1 cellular context compared by ENCODE assay signal in genomic region chr3:179455954-179456353, GRCh38.
TF ChIP-seq lines count a peak whose summit lies in the region.

No MANE protein-coding gene starts in this region.

TF ChIP-seq in IMR-90, 13 proteins besides CTCF, POLR2A, EP300 and RAD21 (continued from another document):
- TF ChIP-seq ELK1 (IDR thresholded peaks at IDR 0.05; ENCODE audit: borderline replicate concordance, low read depth, low read length) (no peak), RFX5 (IDR thresholded peaks at IDR 0.05; ENCODE audit: low read depth, low read length) (no peak), NFE2L2 (IDR thresholded peaks at IDR 0.05; ENCODE audit: low read depth, low read length) (no peak), CHD1 (IDR thresholded peaks at IDR 0.05; ENCODE audit: low read depth, low read length) (no peak), MXI1 (IDR thresholded peaks at IDR 0.05; ENCODE audit: borderline replicate concordance, low read depth, low read length) (no peak), SMC3 (IDR thresholded peaks at IDR 0.05; ENCODE audit: low read depth, low read length) (no peak), FOS (IDR thresholded peaks at IDR 0.05; ENCODE audit: low read depth, low read length) (no peak), MAFK (IDR thresholded peaks at IDR 0.05; ENCODE audit: low read depth, low read length) (no peak), BHLHE40 (IDR thresholded peaks at IDR 0.05; ENCODE audit: low read depth, low read length) (no peak), MAZ (IDR thresholded peaks at IDR 0.05; ENCODE audit: borderline replicate concordance, low read depth, low read length) (no peak)
